Comparison of ENCODE assay signal across 8 cellular contexts in genomic region chr6:139250296-139251274, GRCh38. TPM values are rescaled to one million over a fixed set of nuclear protein-coding genes. Genes with fewer than 3 reads are reported as not detected.
A peak's percentile ranks its signal among the peaks of the same experiment; 100 is the strongest.
DNase-seq lines count a peak whose midpoint lies in the region; ATAC-seq and TF ChIP-seq lines count a peak whose summit lies in the region.

No MANE protein-coding gene starts in this region.

- H3K36me3 ChIP-seq in sigmoid colon = no peaks in the 10 kb centered on the region

- ATAC-seq in GM19468 (IDR thresholded peaks at IDR 0.05; ENCODE audit: extremely low read depth, unreplicated experiment) (peak; percentile 92), HG03520 (IDR thresholded peaks at IDR 0.05; ENCODE audit: unreplicated experiment) (peak; percentile 96), Right ventricle myocardium inferior (peak; percentile 84)

- TF ChIP-seq POLR2A in sigmoid colon (IDR thresholded peaks at IDR 0.05) = no peak

- no peak overlapping the region for H3K4me3 ChIP-seq in sigmoid colon

- H3K4me1 ChIP-seq in sigmoid colon = peaks cover 0 to 15% (median 4%) of the 10 kb centered on the region in 4 donors

- no peak for TF ChIP-seq EP300 in sigmoid colon (IDR thresholded peaks at IDR 0.05)

- H3K9me3 ChIP-seq in sigmoid colon = no peaks in the 10 kb centered on the region

- WGBS in sigmoid colon, 2 donors = 35 to 54% methylated on average over 3 of the region's 3 CpGs

- H3K27me3 ChIP-seq in sigmoid colon = no peaks in the 10 kb centered on the region

- peak overlapping the region; percentile 10 to 50 (median 38) for H3K27ac ChIP-seq in sigmoid colon

- peak in 2 of 4 experiments; percentile 24 to 46 for TF ChIP-seq CTCF in sigmoid colon (IDR thresholded peaks at IDR 0.05)

- DNase-seq in DMS114 treated with DMSO at 0.1 percent for 48 hours (lab: John Stamatoyannopoulos, UW; ENCODE audit: unreplicated experiment) (peak; percentile 6), RPMI8226 (peak; percentile 84), Right ventricle myocardium inferior (ENCODE audit: missing footprints) (no peak), sigmoid colon (no peak), putamen (ENCODE audit: low spot score) (no peak)
- DNase-seq in activated effector memory CD4-positive, alpha-beta T cell treated with anti-CD3 and anti-CD28 coated beads, Interleukin-2, amount 50 U/mL, for 16 hours = peak; percentile 81

- intact Hi-C loops in Right ventricle myocardium inferior (cut with DNase I) (loop anchor here (1.0 to 5.0 kb wide), 3 partner anchors 37 to 115 kb away; partner anchors contain the start of gene HECA), sigmoid colon (cut with DNase I) (no loop called here)

RNA-seq across cellular contexts. Expression of gene TXLNB, which starts 41.2 kb away (rescaled TPM):
- total RNA-seq in Right ventricle myocardium inferior = 122 TPM
- total RNA-seq in sigmoid colon = 1 to 10 TPM in 3 of 4 donors, under 1 TPM in 1; 0.95 to 3.9 (median 2.7) TPM
- under 1 TPM in 2 of 3 donors, not detected in 1; 0.58 to 0.60 TPM for polyA plus RNA-seq in sigmoid colon

Comparison
In these comparisons a context has a peak if more than half of its experiments do, and no peak if none do; other contexts are left out.
1. DNase-seq: peak in DMS114 treated with DMSO at 0.1 percent for 48 hours (single experiment), RPMI8226 (single experiment) and activated effector memory CD4-positive, alpha-beta T cell treated with anti-CD3 and anti-CD28 coated beads, Interleukin-2, amount 50 U/mL, for 16 hours (single experiment); none in Right ventricle myocardium inferior (single experiment), sigmoid colon (single experiment) and putamen (single experiment).
2. RNA of gene TXLNB, which starts 41.2 kb away (total RNA-seq): 122 TPM in Right ventricle myocardium inferior (single experiment); 0.95 to 3.9 TPM in sigmoid colon; every median in the first group is over 10 times any median in the second.
3. Peak in every context shown above with its lines, with median percentiles within 50 percentile points of each other: ATAC-seq.